Comparison of ENCODE assay signal across 20 cellular contexts in the genomic region with DNA sequence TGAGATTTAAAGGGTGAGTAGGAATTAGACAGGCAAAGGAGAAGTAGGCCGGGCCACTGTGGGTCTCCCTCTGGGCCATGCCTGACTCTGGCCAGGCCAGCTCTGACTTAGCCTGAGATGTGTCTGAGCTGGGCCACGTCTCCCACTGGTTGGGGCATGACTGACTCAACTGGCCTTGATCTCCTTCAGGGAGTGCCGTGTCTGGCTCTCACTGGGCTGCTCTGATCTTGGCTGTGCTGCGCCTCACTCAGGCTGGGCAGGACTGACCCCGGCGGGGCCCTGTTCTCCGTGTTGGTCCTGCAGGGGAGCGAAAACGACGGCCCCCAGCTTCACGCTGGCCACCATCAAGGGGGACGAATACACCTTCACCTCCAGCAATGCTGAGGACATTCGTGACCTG.
DNase-seq lines count a peak whose midpoint lies in the region; FAIRE-seq and TF ChIP-seq lines count a peak whose summit lies in the region.
"Had no signal": no experiment of that assay in that cellular context is flagged by ENCODE, and none has a peak within 500 bp of the region (broad histone marks: within the 10 kb centered on the region; RNA-seq: fewer than 3 reads in every experiment).

No MANE protein-coding gene starts in this region.

- H3K27ac ChIP-seq in sigmoid colon: no peak overlapping the region
- H3K27ac ChIP-seq: pancreas, SJCRH30, tibial nerve had no signal

- no peak overlapping the region for H3K4me3 Mint-ChIP-seq in chondrocyte (ENCODE audit: unreplicated experiment)
- H3K4me3 Mint-ChIP-seq: activated T-cell treated with anti-CD3 and anti-CD28 coated beads, Interleukin-2, amount 50 U/mL, for 72 hours; B cell; IgD-negative memory B cell; nephron had no signal

- no peaks in the 10 kb centered on the region for H3K36me3 Mint-ChIP-seq in chondrocyte (ENCODE audit: low read depth)
- H3K36me3 Mint-ChIP-seq: IgD-negative memory B cell had no signal

- 96 to 97% methylated on average over 13 of the region's 13 CpGs for WGBS in sigmoid colon, 2 donors

- peak; percentile 4 for FAIRE-seq in HTR-8/SVneo (lab: Jason Lieb, UNC)
- FAIRE-seq: pancreas, RCC 7860 had no signal

- TF ChIP-seq CTCF in chondrocyte (IDR thresholded peaks at IDR 0.05) (no peak), sigmoid colon (IDR thresholded peaks at IDR 0.05) (no peak)

- no peaks in the 10 kb centered on the region for H3K36me3 ChIP-seq in sigmoid colon
- H3K36me3 ChIP-seq: pancreas, SJCRH30 had no signal

- no peak overlapping the region for H3K4me3 ChIP-seq in sigmoid colon
- H3K4me3 ChIP-seq: pancreas, SJCRH30, tibial nerve had no signal

- no peaks in the 10 kb centered on the region for H3K27me3 ChIP-seq in sigmoid colon
- H3K27me3 ChIP-seq: pancreas, SJCRH30, tibial nerve had no signal

- DNase-seq in activated effector memory CD4-positive, alpha-beta T cell treated with anti-CD3 and anti-CD28 coated beads, Interleukin-2, amount 50 U/mL, for 16 hours: peak; percentile 44
- no peak for DNase-seq in activated effector memory CD4-positive, alpha-beta T cell treated with Interleukin-2 at 50 U/mL for 16 hours
- DNase-seq in HTR-8/SVneo (ENCODE audit: insufficient read length, low spot score) (no peak), chondrocyte (ENCODE audit: low spot score) (peak; percentile 78), sigmoid colon (peak; percentile 59), NCI-H82 treated with DMSO at 0.1 percent for 48 hours (lab: John Stamatoyannopoulos, UW; ENCODE audit: unreplicated experiment) (no peak), NCI-H2196 treated with DMSO at 0.1 percent for 48 hours (lab: John Stamatoyannopoulos, UW; ENCODE audit: unreplicated experiment) (no peak), NCI-H1694 treated with DMSO at 0.1 percent for 48 hours (lab: John Stamatoyannopoulos, UW) (no peak)
- DNase-seq: cerebellar nuclear complex, DMS79, NCI-H2029 treated with DMSO at 0.1 percent for 48 hours, NCI-H2227 treated with DMSO at 0.1 percent for 48 hours had no signal

- H3K27me3 Mint-ChIP-seq in chondrocyte (ENCODE audit: low read depth): no peaks in the 10 kb centered on the region
- H3K27me3 Mint-ChIP-seq: B cell, IgD-negative memory B cell had no signal

- intact Hi-C loops in sigmoid colon (cut with DNase I): no loop called here

- no peaks in the 10 kb centered on the region for H3K9me3 Mint-ChIP-seq in chondrocyte (ENCODE audit: low read depth)
- H3K9me3 Mint-ChIP-seq: activated T-cell treated with anti-CD3 and anti-CD28 coated beads, Interleukin-2, amount 50 U/mL, for 72 hours; IgD-negative memory B cell; nephron had no signal

- H3K9me3 ChIP-seq in sigmoid colon: no peaks in the 10 kb centered on the region
- H3K9me3 ChIP-seq: pancreas, SJCRH30, tibial nerve had no signal

- no peaks in the 10 kb centered on the region for H3K4me1 ChIP-seq in sigmoid colon
- H3K4me1 ChIP-seq: pancreas, tibial nerve had no signal

- no peaks in the 10 kb centered on the region for H3K4me1 Mint-ChIP-seq in chondrocyte (ENCODE audit: low read depth)
- H3K4me1 Mint-ChIP-seq: B cell had no signal

- TF ChIP-seq EP300 in sigmoid colon (IDR thresholded peaks at IDR 0.05): no peak

- no peak overlapping the region for H3K27ac Mint-ChIP-seq in chondrocyte (ENCODE audit: unreplicated experiment)
- H3K27ac Mint-ChIP-seq: activated T-cell treated with anti-CD3 and anti-CD28 coated beads, Interleukin-2, amount 50 U/mL, for 72 hours; B cell; nephron had no signal

- no peak for TF ChIP-seq POLR2A in sigmoid colon (IDR thresholded peaks at IDR 0.05)

Comparison
In these comparisons a context has a peak if more than half of its experiments do, and no peak if none do; other contexts are left out.
1. DNase-seq: peak in activated effector memory CD4-positive, alpha-beta T cell treated with anti-CD3 and anti-CD28 coated beads, Interleukin-2, amount 50 U/mL, for 16 hours (single experiment), chondrocyte (single experiment) and sigmoid colon (single experiment); none in activated effector memory CD4-positive, alpha-beta T cell treated with Interleukin-2 at 50 U/mL for 16 hours (single experiment), HTR-8/SVneo (single experiment), NCI-H82 treated with DMSO at 0.1 percent for 48 hours (single experiment), NCI-H2196 treated with DMSO at 0.1 percent for 48 hours (single experiment) and NCI-H1694 treated with DMSO at 0.1 percent for 48 hours (single experiment).